8 cellular contexts compared by ENCODE assay signal in the genomic region with DNA sequence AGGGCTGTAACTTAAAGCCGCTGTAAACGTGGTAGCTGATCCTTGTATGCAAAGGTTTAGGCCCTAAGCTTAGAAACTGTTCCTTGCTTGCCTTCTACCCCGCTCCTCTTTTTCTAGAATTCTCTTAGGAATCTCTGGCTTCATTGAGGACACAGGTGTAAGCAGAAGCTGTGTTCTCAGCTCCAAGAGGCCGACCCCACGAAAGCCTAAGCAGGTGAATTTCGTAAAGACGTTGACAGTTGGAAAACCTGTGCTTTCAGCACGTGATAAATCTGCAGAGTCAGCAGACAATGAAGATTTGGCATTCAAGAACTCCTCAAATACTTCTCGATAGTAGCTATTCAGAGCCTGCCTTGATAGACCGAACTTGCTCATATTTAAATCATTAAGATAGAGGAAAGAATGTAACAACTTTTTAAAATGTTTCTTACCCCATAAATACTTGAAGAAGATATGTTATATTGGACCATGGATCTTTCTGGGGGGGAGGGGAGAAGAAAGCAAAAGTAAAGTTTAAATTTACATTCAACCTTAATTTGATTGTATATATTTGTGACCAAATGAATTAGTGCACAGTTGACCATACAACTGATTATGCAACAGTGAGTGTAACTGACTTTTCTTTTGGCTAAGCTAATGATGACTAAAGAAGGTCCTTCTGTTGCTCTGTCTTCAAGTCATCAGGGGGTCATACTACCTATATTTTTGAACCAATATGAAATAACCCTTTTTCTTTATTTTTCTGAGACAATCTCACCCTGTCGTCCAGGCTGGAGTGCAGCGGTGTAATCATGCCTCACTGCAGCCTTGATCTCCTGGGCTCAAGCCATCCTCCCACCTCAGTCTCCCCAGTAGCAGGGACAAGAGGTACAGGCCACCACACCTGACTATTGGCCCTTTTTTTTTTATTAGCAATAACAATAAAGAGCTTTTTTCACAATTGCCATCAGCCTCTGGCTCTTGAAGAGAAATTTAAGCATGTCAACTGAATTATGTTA. TPM values are rescaled to one million over a fixed set of nuclear protein-coding genes. Genes with fewer than 3 reads are reported as not detected.
DNase-seq lines count a peak whose midpoint lies in the region; ATAC-seq and TF ChIP-seq lines count a peak whose summit lies in the region.

No MANE protein-coding gene starts in this region.

- H3K4me1 ChIP-seq in RWPE2 (ENCODE audit: insufficient read depth, poor library complexity, severe bottlenecking) (peaks cover 16% of the 10 kb centered on the region), esophagus (ENCODE audit: control insufficient read depth in 2 of 2, insufficient read depth in 2 of 2, low read length in 1 of 2) (no peaks in the 10 kb centered on the region)

- intact Hi-C loops in posterior cingulate gyrus (cut with DNase I): loop anchor here (5.0 kb wide), 2 partner anchors 43 to 58 kb away; no protein-coding TSS in a partner anchor

- H3K27ac ChIP-seq in RWPE2 (ENCODE audit: poor library complexity, severe bottlenecking): peak overlapping the region; percentile 81
- H3K27ac ChIP-seq in esophagus (ENCODE audit: low read depth in 2 of 2, low read length in 1 of 2): peak overlapping the region; percentile 95 to 99

- peak; percentile 18 for DNase-seq in stimulated activated CD4-positive, alpha-beta T cell treated with anti-CD3 and anti-CD28 coated beads, Interleukin-2, amount 100 ng/mL, for 4 hours (ENCODE audit: low read depth)
- DNase-seq in stimulated activated CD4-positive, alpha-beta T cell treated with anti-CD3 and anti-CD28 coated beads, Interleukin-4, amount 100 ng/mL, for 1 hour: no peak
- no peak for DNase-seq in RWPE2 (ENCODE audit: low spot score)
- peak; percentile 52 for DNase-seq in pons (ENCODE audit: low spot score)
- no peak for DNase-seq in D341Med (ENCODE audit: low spot score)
- DNase-seq in foreskin melanocyte: no peak
- no peak for DNase-seq in posterior cingulate gyrus

- no peak; the same call in 2 of the 3 replicates for ATAC-seq in RWPE2 (ENCODE audit: low read depth)

- H3K27me3 ChIP-seq in RWPE2 (ENCODE audit: insufficient read depth, poor library complexity, severe bottlenecking) (no peaks in the 10 kb centered on the region), esophagus (ENCODE audit: control insufficient read depth in 1 of 2, insufficient read depth in 2 of 2, low read length in 2 of 2) (no peaks in the 10 kb centered on the region)

- H3K9me3 ChIP-seq in RWPE2 (ENCODE audit: severe bottlenecking) (no peaks in the 10 kb centered on the region), esophagus (ENCODE audit: control insufficient read depth in 2 of 2, insufficient read depth in 1 of 2, low read depth in 1 of 2, low read length in 1 of 2) (no peaks in the 10 kb centered on the region)

- TF ChIP-seq CTCF in RWPE2 (IDR thresholded peaks at IDR 0.05; ENCODE audit: poor library complexity, severe bottlenecking): no peak

- no peaks in the 10 kb centered on the region; the same call in 1 of the 2 replicates for H3K36me3 ChIP-seq in RWPE2 (ENCODE audit: low read depth)
- no peaks in the 10 kb centered on the region for H3K36me3 ChIP-seq in esophagus (ENCODE audit: control insufficient read depth in 2 of 2, insufficient read depth in 2 of 2, low read length in 1 of 2)

- H3K4me3 ChIP-seq in RWPE2 (ENCODE audit: severe bottlenecking) (peak overlapping the region; percentile 72), esophagus (ENCODE audit: low read depth in 1 of 2, low read length in 2 of 2) (peak overlapping the region; percentile 93 to 95)

- 25 to 26% methylated on average over 12 of the region's 12 CpGs for WGBS in esophagus, 2 donors

RNA-seq across cellular contexts. Expression of gene GDI2, which starts 1.2 kb away (rescaled TPM):
- polyA plus RNA-seq in esophagus: 100 to 1,000 TPM in 1 of 2 donors, 10 to 100 TPM in 1; 58.2 to 109 TPM

Comparison
In these comparisons a context has a peak if more than half of its experiments do, and no peak if none do; other contexts are left out.
1. DNase-seq: peak in stimulated activated CD4-positive, alpha-beta T cell treated with anti-CD3 and anti-CD28 coated beads, Interleukin-2, amount 100 ng/mL, for 4 hours (single experiment) and pons (single experiment); none in stimulated activated CD4-positive, alpha-beta T cell treated with anti-CD3 and anti-CD28 coated beads, Interleukin-4, amount 100 ng/mL, for 1 hour (single experiment), RWPE2 (single experiment), D341Med (single experiment), foreskin melanocyte (single experiment) and posterior cingulate gyrus (0 of 10).